Comparison of ENCODE assay signal across 7 cellular contexts in genomic region chr3:172665510-172665909, GRCh38. TPM values are rescaled to one million over a fixed set of nuclear protein-coding genes. Genes with fewer than 3 reads are reported as not detected.
DNase-seq lines count a peak whose midpoint lies in the region; ATAC-seq, FAIRE-seq and TF ChIP-seq lines count a peak whose summit lies in the region.
"Not testable (repeated sequence)": the region's sequence is repeated elsewhere in the genome, so short reads cannot be mapped to it uniquely, and the experiment has no call there.

No MANE protein-coding gene starts in this region.

- H3K4me3 Mint-ChIP-seq in CD4-positive, alpha-beta memory T cell; activated CD4-positive, alpha-beta memory T cell treated with anti-CD3 and anti-CD28 coated beads, Interleukin-2, amount 10 ng/mL, durations not matched to agents 7 days and 5 days: not testable (repeated sequence)
- peak overlapping the region; percentile 10 to 33 for H3K4me3 Mint-ChIP-seq in effector memory CD8-positive, alpha-beta T cell

- H3K27me3 ChIP-seq in CD4-positive, alpha-beta memory T cell (ENCODE audit: insufficient read depth, low read length); HepG2 (ENCODE audit: control insufficient read depth in 1 of 2, insufficient read depth in 2 of 2, low read length in 2 of 2): not testable (repeated sequence)

- BruUV-seq in HepG2 (replicated peaks; lab: Mats Ljungman, UMichigan) = not testable (repeated sequence)

- not testable (repeated sequence) for H2AFZ ChIP-seq in HepG2 (ENCODE audit: low read length)

- not testable (repeated sequence) for H3K36me3 Mint-ChIP-seq in CD4-positive, alpha-beta memory T cell; activated CD4-positive, alpha-beta memory T cell treated with anti-CD3 and anti-CD28 coated beads, Interleukin-2, amount 10 ng/mL, durations not matched to agents 7 days and 5 days (ENCODE audit: low read depth); effector memory CD8-positive, alpha-beta T cell (ENCODE audit: insufficient read depth)

- not testable (repeated sequence) for H3K9me3 Mint-ChIP-seq in CD4-positive, alpha-beta memory T cell; activated CD4-positive, alpha-beta memory T cell treated with anti-CD3 and anti-CD28 coated beads, Interleukin-2, amount 10 ng/mL, durations not matched to agents 7 days and 5 days; effector memory CD8-positive, alpha-beta T cell

- H3K4me1 ChIP-seq in CD4-positive, alpha-beta memory T cell (ENCODE audit: insufficient read depth, low read length) = peaks cover 17% of the 10 kb centered on the region
- H3K4me1 ChIP-seq in HepG2 (ENCODE audit: insufficient read depth, low read length) = not testable (repeated sequence)

- H3K27me3 Mint-ChIP-seq in CD4-positive, alpha-beta memory T cell; activated CD4-positive, alpha-beta memory T cell treated with anti-CD3 and anti-CD28 coated beads, Interleukin-2, amount 10 ng/mL, durations not matched to agents 7 days and 5 days; effector memory CD8-positive, alpha-beta T cell: not testable (repeated sequence)

- not testable (repeated sequence) for H3K36me3 ChIP-seq in CD4-positive, alpha-beta memory T cell (ENCODE audit: insufficient read depth, low read length); KOPT-K1 (ENCODE audit: insufficient read depth, low read length); HepG2 (replicated peaks in 1 of 2; ENCODE audit: control insufficient read depth in 1 of 2, insufficient read depth in 2 of 2, low read length in 2 of 2)

- not testable (repeated sequence) for TF ChIP-seq RAD21 in HepG2 (CRISPR knock-in tag; IDR thresholded peaks at IDR 0.05)

- CTCF ChIA-PET in CD4-positive, alpha-beta memory T cell (lab: Charles Lee; ENCODE audit: partially characterized antibody) = interaction anchor here (1.4 to 6.6 kb wide), 13 partner anchors 8 to 1615 kb away, joined by 4 to 63 read pairs (median 14); no protein-coding TSS in a partner anchor
- CTCF ChIA-PET in activated CD4-positive, alpha-beta memory T cell treated with anti-CD3 and anti-CD28 coated beads, Interleukin-2, amount 10 ng/mL, durations not matched to agents 7 days and 5 days (lab: Charles Lee) = interaction anchor here (0.8 to 5.8 kb wide), 22 partner anchors 12 to 881 kb away, joined by 3 to 44 read pairs (median 6); no protein-coding TSS in a partner anchor
- CTCF ChIA-PET in HepG2 (lab: Yijun Ruan, JAX; ENCODE audit: low intra/inter-chr PET ratio, low total read pairs) = not testable (repeated sequence)

- H3K27ac Mint-ChIP-seq in CD4-positive, alpha-beta memory T cell; activated CD4-positive, alpha-beta memory T cell treated with anti-CD3 and anti-CD28 coated beads, Interleukin-2, amount 10 ng/mL, durations not matched to agents 7 days and 5 days; effector memory CD8-positive, alpha-beta T cell: not testable (repeated sequence)

- peak in 4 of 5 donors; percentile 12 to 40 (median 26) for DNase-seq in CD4-positive, alpha-beta memory T cell
- DNase-seq in activated CD4-positive, alpha-beta memory T cell treated with anti-CD3 and anti-CD28 coated beads, Interleukin-2, amount 10 ng/mL, durations not matched to agents 7 days and 5 days = peak; percentile 46
- peak; percentile 64 for DNase-seq in activated effector memory CD4-positive, alpha-beta T cell treated with anti-CD3 and anti-CD28 coated beads, Interleukin-2, amount 50 U/mL, for 16 hours
- peak in 2 of 3 experiments; percentile 5 to 9 for DNase-seq in effector memory CD8-positive, alpha-beta T cell
- DNase-seq in HepG2 (ENCODE audit: low spot score) = not testable (repeated sequence)

- in situ Hi-C loops in HepG2 (cut with HindIII; ENCODE audit: extremely low pct_ligation_motif_present, low pct_unique_long_range_greater_than_20kb) = loop anchor here (5.0 kb wide), 1 partner anchor 178 kb away; no protein-coding TSS in a partner anchor

- H3K4me2 ChIP-seq in HepG2 (ENCODE audit: low read depth, low read length) = not testable (repeated sequence)

- not testable (repeated sequence) for TF ChIP-seq POLR2A in HepG2 (IDR thresholded peaks at IDR 0.05; ENCODE audit: insufficient read depth in 1 of 2, low read depth in 2 of 2, low read length in 2 of 2)

- not testable (repeated sequence) for H3K27ac ChIP-seq in CD4-positive, alpha-beta memory T cell (ENCODE audit: low read depth, low read length); HepG2 (ENCODE audit: extremely low read length, insufficient read depth, low read length)
- H3K27ac ChIP-seq in KOPT-K1 (ENCODE audit: low read depth, low read length, poor library complexity, severe bottlenecking) = peak overlapping the region; percentile 11
- peak overlapping the region; percentile 67; the same call in 1 of the 2 replicates for H3K27ac ChIP-seq in VCaP

- intact Hi-C loops in CD4-positive, alpha-beta memory T cell (cut with micrococcal nuclease) = loop anchor here (5.0 to 10.0 kb wide), 2 partner anchors 893 to 1611 kb away; no protein-coding TSS in a partner anchor
- intact Hi-C loops in HepG2 (cut with micrococcal nuclease; ENCODE audit: unreplicated experiment) = loop anchor here (10.0 kb wide), 1 partner anchor 311 kb away; no protein-coding TSS in a partner anchor

- H3K4me1 Mint-ChIP-seq in CD4-positive, alpha-beta memory T cell = peaks cover 17 to 47% (median 29%) of the 10 kb centered on the region in 4 donors
- H3K4me1 Mint-ChIP-seq in activated CD4-positive, alpha-beta memory T cell treated with anti-CD3 and anti-CD28 coated beads, Interleukin-2, amount 10 ng/mL, durations not matched to agents 7 days and 5 days = peaks cover 26% of the 10 kb centered on the region
- peaks cover 25 to 28% of the 10 kb centered on the region in 2 donors for H3K4me1 Mint-ChIP-seq in effector memory CD8-positive, alpha-beta T cell (ENCODE audit: low read depth in 2 of 2)

- POLR2A ChIA-PET in CD4-positive, alpha-beta memory T cell (lab: Charles Lee; ENCODE audit: partially characterized antibody) = interaction anchor here (1.4 to 1.7 kb wide), 3 partner anchors 70 to 333 kb away, joined by 3 to 5 read pairs (median 4); no protein-coding TSS in a partner anchor
- POLR2A ChIA-PET in activated CD4-positive, alpha-beta memory T cell treated with anti-CD3 and anti-CD28 coated beads, Interleukin-2, amount 10 ng/mL, durations not matched to agents 7 days and 5 days (lab: Charles Lee) = interaction anchor here (0.9 kb wide), 1 partner anchor 21 kb away, joined by 3 read pairs; no protein-coding TSS in a partner anchor
- POLR2A ChIA-PET in HepG2 (lab: Yijun Ruan, JAX) = not testable (repeated sequence)

- not testable (repeated sequence) for H3K9ac ChIP-seq in HepG2 (ENCODE audit: insufficient read depth, low read depth, low read length)

- not testable (repeated sequence) for FAIRE-seq in HepG2 (lab: Jason Lieb, UNC)

- not testable (repeated sequence) for H3K79me2 ChIP-seq in HepG2 (ENCODE audit: insufficient read depth, low read length)

- not testable (repeated sequence) for H4K20me1 ChIP-seq in HepG2 (ENCODE audit: insufficient read depth, low read length)

- not testable (repeated sequence) for ATAC-seq in effector memory CD8-positive, alpha-beta T cell (replicated peaks); HepG2

- TF ChIP-seq CTCF in VCaP (conservative IDR thresholded peaks at IDR 0.05); HepG2 (CRISPR knock-in tag; IDR thresholded peaks at IDR 0.05): not testable (repeated sequence)

- whole genome bisulfite sequencing in HepG2 (ENCODE audit: low lambda C conversion rate) = no CpG with 5 or more reads among the region's 9 CpGs

- H3K4me3 ChIP-seq in CD4-positive, alpha-beta memory T cell (ENCODE audit: low read length in 2 of 2); HepG2 (replicated peaks in 1 of 3; ENCODE audit: insufficient read depth in 1 of 3, low read depth in 2 of 3, low read length in 3 of 3): not testable (repeated sequence)

- TF ChIP-seq EP300 in HepG2 (IDR thresholded peaks at IDR 0.05; ENCODE audit: low read depth in 2 of 2, low read length in 2 of 2); HepG2 (CRISPR knock-in tag; IDR thresholded peaks at IDR 0.05; ENCODE audit: borderline replicate concordance): not testable (repeated sequence)

- not testable (repeated sequence) for H3K9me3 ChIP-seq in CD4-positive, alpha-beta memory T cell (ENCODE audit: control insufficient read depth in 1 of 2, low read length in 2 of 2); HepG2 (ENCODE audit: low read length)
- H3K9me3 ChIP-seq in KOPT-K1 (ENCODE audit: insufficient read depth, low read length, poor library complexity, severe bottlenecking) = peaks cover 22% of the 10 kb centered on the region

RNA-seq across cellular contexts. Expression of gene NCEH1, which starts 45.4 kb away (rescaled TPM):
- total RNA-seq in CD4-positive, alpha-beta memory T cell = 1 to 10 TPM; 3.9 to 5.1 TPM
- polyA plus RNA-seq in CD4-positive, alpha-beta memory T cell = 1 to 10 TPM; 2.1 to 3.0 TPM
- 1 to 10 TPM; 7.2 to 9.6 TPM for total RNA-seq in activated CD4-positive, alpha-beta memory T cell treated with anti-CD3 and anti-CD28 coated beads, Interleukin-2, amount 10 ng/mL, durations not matched to agents 7 days and 5 days
- 7.9 and 12.9 TPM in 2 replicates for total RNA-seq in HepG2 (2016; rRNA removed; fragmentation: Illumina TruSeq; extraction: Trizol)
- total RNA-seq in HepG2 (2016; cell fraction: cytosol; rRNA removed; fragmentation: Illumina TruSeq; extraction: Trizol; ENCODE audit: low read depth) = 1.1 and 1.2 TPM in 2 replicates
- total RNA-seq in HepG2 (2016; cell fraction: insoluble cytoplasmic fraction; rRNA removed; fragmentation: Illumina TruSeq; extraction: Trizol) = 9.2 and 11.9 TPM in 2 replicates
- total RNA-seq in HepG2 (2016; cell fraction: membrane; rRNA removed; fragmentation: Illumina TruSeq; extraction: Trizol) = 2.6 and 2.7 TPM in 2 replicates
- 13.8 and 15.3 TPM in 2 replicates for total RNA-seq in HepG2 (2016; cell fraction: nucleus; rRNA removed; fragmentation: Illumina TruSeq; extraction: Trizol)
- polyA plus RNA-seq in HepG2 (2011; rRNA removed) = 17.9 and 21.4 TPM in 2 replicates
- 14.9 and 17.6 TPM in 2 replicates for polyA plus RNA-seq in HepG2 (2011; cell fraction: cytosol; rRNA removed)
- polyA plus RNA-seq in HepG2 (2011; cell fraction: nucleus; rRNA removed) = 6.9 and 7.5 TPM in 2 replicates
- polyA plus RNA-seq in HepG2 (2012) = 22.9 and 30.2 TPM in 2 replicates
- 0.27 and 0.40 TPM in 2 replicates for polyA plus RNA-seq in HepG2 (2016; cell fraction: cytosol; fragmentation: Illumina TruSeq; extraction: Trizol; ENCODE audit: low read depth)
- 6.4 and 7.2 TPM in 2 replicates for polyA plus RNA-seq in HepG2 (2016; cell fraction: insoluble cytoplasmic fraction; fragmentation: Illumina TruSeq; extraction: Trizol; ENCODE audit: low read depth)
- polyA plus RNA-seq in HepG2 (2016; cell fraction: membrane; fragmentation: Illumina TruSeq; extraction: Trizol; ENCODE audit: low read depth) = 1.1 and 1.2 TPM in 2 replicates
- 16.8 and 17.4 TPM in 2 replicates for polyA plus RNA-seq in HepG2 (2016; cell fraction: nucleus; fragmentation: Illumina TruSeq; extraction: Trizol; ENCODE audit: insufficient read depth, low read depth)
- polyA minus RNA-seq in HepG2 (2011; rRNA and poly(A)+ RNA removed; ENCODE audit: low replicate concordance) = 52.9 and 64.7 TPM in 2 replicates
- 42.9 and 44.0 TPM in 2 replicates for polyA minus RNA-seq in HepG2 (2011; cell fraction: cytosol; rRNA and poly(A)+ RNA removed)
- polyA minus RNA-seq in HepG2 (2011; cell fraction: nucleus; rRNA and poly(A)+ RNA removed) = 18.9 and 21.8 TPM in 2 replicates
